In genomic region chr13:24149306-24150032, GRCh38 we compare ENCODE assay signal across 15 cellular contexts. TPM values are rescaled to one million over a fixed set of nuclear protein-coding genes. Genes with fewer than 3 reads are reported as not detected.
DNase-seq lines count a peak whose midpoint lies in the region; ATAC-seq, FAIRE-seq and TF ChIP-seq lines count a peak whose summit lies in the region.
"Had no signal": no experiment of that assay in that cellular context is flagged by ENCODE, and none has a peak within 500 bp of the region (broad histone marks: within the 10 kb centered on the region; RNA-seq: fewer than 3 reads in every experiment).

No MANE protein-coding gene starts in this region.

- H3K9me3 Mint-ChIP-seq in activated naive CD4-positive, alpha-beta T cell treated with anti-CD3 and anti-CD28 coated beads for 36 hours: no peaks in the 10 kb centered on the region
- H3K9me3 Mint-ChIP-seq: memory B cell had no signal

- H3K9me3 ChIP-seq in SJSA1 (replicated peaks) (no peaks in the 10 kb centered on the region), esophagus muscularis mucosa (no peaks in the 10 kb centered on the region), pancreas (no peaks in the 10 kb centered on the region)
- H3K9me3 ChIP-seq: BLaER1 had no signal

- H3K4me3 Mint-ChIP-seq in activated naive CD4-positive, alpha-beta T cell treated with anti-CD3 and anti-CD28 coated beads for 36 hours: no peak overlapping the region
- H3K4me3 Mint-ChIP-seq: memory B cell had no signal

- no peaks in the 10 kb centered on the region for H3K27me3 Mint-ChIP-seq in activated naive CD4-positive, alpha-beta T cell treated with anti-CD3 and anti-CD28 coated beads for 36 hours (ENCODE audit: low read depth)

- CTCF ChIA-PET in activated naive CD4-positive, alpha-beta T cell treated with anti-CD3 and anti-CD28 coated beads for 36 hours (lab: Charles Lee): interaction anchor here (1.0 kb wide), 1 partner anchor 80 kb away, joined by 3 read pairs; no protein-coding TSS in a partner anchor

- no peak for TF ChIP-seq CTCF in C4-2B (conservative IDR thresholded peaks at IDR 0.05)
- no peak for TF ChIP-seq CTCF in esophagus muscularis mucosa (IDR thresholded peaks at IDR 0.05)
- TF ChIP-seq CTCF in pancreas (IDR thresholded peaks at IDR 0.05): no peak

- no peak for ATAC-seq in pancreas
- ATAC-seq: activated CD4-positive, CD25-positive, alpha-beta regulatory T cell treated with anti-CD3 and anti-CD28 coated beads, Interleukin-2, amount 50 U/mL, for 24 hours had no signal

- H3K4me1 ChIP-seq in SJSA1 (replicated peaks) (peaks cover 66% of the 10 kb centered on the region), esophagus muscularis mucosa (peaks cover 0 to 14% (median 8%) of the 10 kb centered on the region in 4 donors), pancreas (peaks cover 0 to 25% (median 22%) of the 10 kb centered on the region in 3 donors)

- no peaks in the 10 kb centered on the region for H3K4me1 Mint-ChIP-seq in activated naive CD4-positive, alpha-beta T cell treated with anti-CD3 and anti-CD28 coated beads for 36 hours (ENCODE audit: low read depth)
- H3K4me1 Mint-ChIP-seq: memory B cell had no signal

- H3K36me3 ChIP-seq in SJSA1 (no peaks in the 10 kb centered on the region), esophagus muscularis mucosa (no peaks in the 10 kb centered on the region), pancreas (no peaks in the 10 kb centered on the region)
- H3K36me3 ChIP-seq: BLaER1 had no signal

- no peak overlapping the region for H3K27ac Mint-ChIP-seq in activated naive CD4-positive, alpha-beta T cell treated with anti-CD3 and anti-CD28 coated beads for 36 hours
- H3K27ac Mint-ChIP-seq: memory B cell had no signal

- WGBS in esophagus muscularis mucosa: 83% methylated on average over 13 of the region's 13 CpGs
- 91 to 94% methylated on average over 13 of the region's 13 CpGs for WGBS in pancreas, 2 donors

- no peak for TF ChIP-seq POLR2A in esophagus muscularis mucosa (IDR thresholded peaks at IDR 0.05; ENCODE audit: low read depth)

- H3K27ac ChIP-seq in C4-2B (peak overlapping the region; percentile 21; the same call in 1 of the 2 replicates), SJSA1 (peak overlapping the region; percentile 97), esophagus muscularis mucosa (replicated peaks in 1 of 4) (peak overlapping the region in 3 of 4 donors; percentile 10 to 44 (median 23)), pancreas (peak overlapping the region; percentile 29 to 81 (median 53))
- H3K27ac ChIP-seq: BLaER1 had no signal

- H3K27me3 ChIP-seq in SJSA1 (replicated peaks) (no peaks in the 10 kb centered on the region), esophagus muscularis mucosa (no peaks in the 10 kb centered on the region), pancreas (no peaks in the 10 kb centered on the region)
- H3K27me3 ChIP-seq: BLaER1 had no signal

- FAIRE-seq in pancreas (lab: Jason Lieb, UNC): no peak

- H3K36me3 Mint-ChIP-seq in activated naive CD4-positive, alpha-beta T cell treated with anti-CD3 and anti-CD28 coated beads for 36 hours (ENCODE audit: low read depth): no peaks in the 10 kb centered on the region
- H3K36me3 Mint-ChIP-seq: memory B cell had no signal

- H3K4me3 ChIP-seq in SJSA1: no peak overlapping the region; the same call in 1 of the 2 replicates
- no peak overlapping the region for H3K4me3 ChIP-seq in esophagus muscularis mucosa
- no peak overlapping the region for H3K4me3 ChIP-seq in pancreas
- H3K4me3 ChIP-seq: BLaER1, coronary artery had no signal

- intact Hi-C loops in esophagus muscularis mucosa (cut with DNase I): loop anchor here (10.0 kb wide), 1 partner anchor 95 kb away; no protein-coding TSS in a partner anchor
- intact Hi-C loops in pancreas (cut with DNase I): no loop called here
- intact Hi-C loops in activated naive CD4-positive, alpha-beta T cell treated with anti-CD3 and anti-CD28 coated beads for 36 hours (cut with micrococcal nuclease): no loop called here

- peak in 1 of 2 experiments; percentile 58 for DNase-seq in SJSA1 (ENCODE audit: low read depth in 1 of 2, low spot score in 2 of 2)
- DNase-seq in esophagus muscularis mucosa (ENCODE audit: extremely low spot score): no peak
- DNase-seq in pancreas: no peak
- DNase-seq in NCI-H2227 (lab: John Stamatoyannopoulos, UW; ENCODE audit: unreplicated experiment): no peak
- DNase-seq in activated naive CD4-positive, alpha-beta T cell treated with anti-CD3 and anti-CD28 coated beads for 36 hours: no peak
- no peak for DNase-seq in NCI-H82 (lab: John Stamatoyannopoulos, UW)
- DNase-seq in COLO829 (ENCODE audit: low spot score): no peak
- DNase-seq: activated effector memory CD4-positive, alpha-beta T cell treated with anti-CD3 and anti-CD28 coated beads, Interleukin-2, amount 50 U/mL, for 16 hours; KBM-7; SHP77 treated with DMSO at 0.1 percent for 48 hours had no signal

- no peak for TF ChIP-seq EP300 in esophagus muscularis mucosa (IDR thresholded peaks at IDR 0.05)

RNA-seq across cellular contexts. Expression of gene SPATA13, which starts 11.1 kb away (rescaled TPM):
- total RNA-seq in SJSA1 (2014; rRNA removed; shearing (Covaris generic)): 12.4 and 14.8 TPM in 2 replicates
- total RNA-seq in esophagus muscularis mucosa (10 to 100 TPM in 3 of 4 donors, 1 to 10 TPM in 1; 9.1 to 21.6 (median 17.1) TPM), pancreas (10 to 100 TPM; 38.1 to 65.7 (median 53.9) TPM)
- 10 to 100 TPM; 46.0 to 71.2 TPM for polyA plus RNA-seq in pancreas
- 10 to 100 TPM; 56.8 to 57.4 TPM for total RNA-seq in activated naive CD4-positive, alpha-beta T cell treated with anti-CD3 and anti-CD28 coated beads for 36 hours

Comparison
In these comparisons a context has a peak if more than half of its experiments do, and no peak if none do; other contexts are left out.
1. H3K27ac ChIP-seq: peak in every context shown above with its lines; median percentile 97 in SJSA1; 53 in pancreas; 23 in esophagus muscularis mucosa; 21 in C4-2B.